In genomic region chr16:84369105-84369504, GRCh38 we compare ENCODE assay signal across 18 cellular contexts. TPM values are rescaled to one million over a fixed set of nuclear protein-coding genes. Genes with fewer than 3 reads are reported as not detected.
DNase-seq lines count a peak whose midpoint lies in the region; ATAC-seq and TF ChIP-seq lines count a peak whose summit lies in the region.
"Had no signal": no experiment of that assay in that cellular context is flagged by ENCODE, and none has a peak within 500 bp of the region (broad histone marks: within the 10 kb centered on the region; RNA-seq: fewer than 3 reads in every experiment).

No MANE protein-coding gene starts in this region.

- H3K4me1 ChIP-seq in HUES64 (ENCODE audit: insufficient read depth, low read length) (peaks cover 14% of the 10 kb centered on the region), endodermal cell (ENCODE audit: control insufficient read depth, insufficient read depth, low read length) (no peaks in the 10 kb centered on the region), mucosa of descending colon (ENCODE audit: low read depth) (peaks cover 29% of the 10 kb centered on the region), transverse colon (peaks cover 0 to 27% (median 14%) of the 10 kb centered on the region in 4 donors), right cardiac atrium (ENCODE audit: control insufficient read depth, insufficient read depth, low read length) (no peaks in the 10 kb centered on the region)

- no peaks in the 10 kb centered on the region for H3K36me3 Mint-ChIP-seq in endodermal cell (ENCODE audit: low read depth)
- H3K36me3 Mint-ChIP-seq: activated CD8-positive, alpha-beta memory T cell treated with anti-CD3 and anti-CD28 coated beads, Interleukin-2, amount 10 ng/mL, durations not matched to agents 7 days and 5 days had no signal

- in situ Hi-C loops in transverse colon (cut with MboI; ENCODE audit: low pct_ligation_motif_present in 1 of 4, low pct_unique_long_range_greater_than_20kb in 1 of 4, low sequenced_read_pairs in 3 of 4) = no loop called here

- no peak overlapping the region for H3K9ac ChIP-seq in HUES64 (ENCODE audit: low read depth, low read length)
- no peak overlapping the region for H3K9ac ChIP-seq in endodermal cell (ENCODE audit: extremely low read depth, low read length, poor library complexity, severe bottlenecking)

- H3K4me3 ChIP-seq in HUES64 (ENCODE audit: low read length) (peak overlapping the region; percentile 64; the same call in 1 of the 2 replicates), endodermal cell (ENCODE audit: low read length) (peak overlapping the region; percentile 78), mucosa of descending colon (peak overlapping the region; percentile 49), transverse colon (peak overlapping the region in 3 of 4 donors; percentile 54 to 79 (median 64)), right cardiac atrium (ENCODE audit: low read length) (no peak overlapping the region)
- H3K4me3 ChIP-seq: SK-N-MC had no signal

- peak; percentile 68 for DNase-seq in endodermal cell
- DNase-seq in mucosa of descending colon = no peak
- no peak for DNase-seq in transverse colon
- DNase-seq in kidney tubule cell (ENCODE audit: low spot score) = no peak
- DNase-seq in right cardiac atrium = no peak
- DNase-seq in NCI-H146 treated with DMSO at 0.1 percent for 48 hours (lab: John Stamatoyannopoulos, UW; ENCODE audit: unreplicated experiment) = no peak
- DNase-seq: activated CD4-positive, alpha-beta T cell treated with anti-CD3 and anti-CD28 coated beads for 1 hour; activated CD8-positive, alpha-beta memory T cell treated with anti-CD3 and anti-CD28 coated beads, Interleukin-2, amount 10 ng/mL, durations not matched to agents 7 days and 5 days; cerebellar nuclear complex; foreskin melanocyte; NCI-H2081 treated with DMSO at 0.1 percent for 48 hours; NCI-H526 treated with DMSO at 0.1 percent for 48 hours; stimulated activated CD4-positive, alpha-beta T cell treated with anti-CD3 and anti-CD28 coated beads, Interleukin-2, amount 100 ng/mL, for 24 hours; T-helper 9 cell had no signal

- 44% methylated on average over 7 of the region's 7 CpGs for WGBS in HUES64
- WGBS in endodermal cell (ENCODE audit: insufficient coverage in 1 of 2, insufficient read length in 1 of 2), 2 experiments = 52 to 59% methylated on average over 7 of the region's 7 CpGs
- WGBS in transverse colon (ENCODE audit: low coverage in 1 of 2), 2 donors = 17 to 36% methylated on average over 4 to 7 of the region's 7 CpGs
- 44% methylated on average over 7 of the region's 7 CpGs for WGBS in right cardiac atrium

- H3K4me3 Mint-ChIP-seq in endodermal cell = peak overlapping the region; percentile 67
- H3K4me3 Mint-ChIP-seq: activated CD8-positive, alpha-beta memory T cell treated with anti-CD3 and anti-CD28 coated beads, Interleukin-2, amount 10 ng/mL, durations not matched to agents 7 days and 5 days had no signal

- ATAC-seq in mucosa of descending colon (no peak), right cardiac atrium (no peak)
- ATAC-seq: activated CD8-positive, alpha-beta memory T cell treated with anti-CD3 and anti-CD28 coated beads, Interleukin-2, amount 10 ng/mL, durations not matched to agents 7 days and 5 days; sciatic nerve had no signal

- H3K27ac Mint-ChIP-seq in endodermal cell = no peak overlapping the region
- H3K27ac Mint-ChIP-seq: activated CD8-positive, alpha-beta memory T cell treated with anti-CD3 and anti-CD28 coated beads, Interleukin-2, amount 10 ng/mL, durations not matched to agents 7 days and 5 days had no signal

- H3K9me3 Mint-ChIP-seq in endodermal cell = no peaks in the 10 kb centered on the region

- no peak for TF ChIP-seq EP300 in transverse colon (IDR thresholded peaks at IDR 0.05; ENCODE audit: low read depth)

- H3K27me3 ChIP-seq in HUES64 (ENCODE audit: insufficient read depth, low read length) (peaks cover 38% of the 10 kb centered on the region), endodermal cell (ENCODE audit: control insufficient read depth, insufficient read depth, low read length, poor library complexity, severe bottlenecking) (peaks cover 66% of the 10 kb centered on the region), transverse colon (peaks cover 36% of the 10 kb centered on the region), right cardiac atrium (ENCODE audit: control insufficient read depth, insufficient read depth) (no peaks in the 10 kb centered on the region)

- TF ChIP-seq CTCF in endodermal cell (conservative IDR thresholded peaks at IDR 0.05) = no peak
- no peak for TF ChIP-seq CTCF in mucosa of descending colon (IDR thresholded peaks at IDR 0.05)
- TF ChIP-seq CTCF in transverse colon (IDR thresholded peaks at IDR 0.05) = no peak

- peaks cover 44% of the 10 kb centered on the region for H3K27me3 Mint-ChIP-seq in endodermal cell (ENCODE audit: insufficient read depth)

- H3K9me3 ChIP-seq in HUES64 (ENCODE audit: insufficient read depth, low read depth, low read length) (no peaks in the 10 kb centered on the region), endodermal cell (ENCODE audit: control insufficient read depth, low read length) (no peaks in the 10 kb centered on the region), mucosa of descending colon (no peaks in the 10 kb centered on the region), transverse colon (no peaks in the 10 kb centered on the region), right cardiac atrium (ENCODE audit: control insufficient read depth, low read length) (no peaks in the 10 kb centered on the region)

- intact Hi-C loops in mucosa of descending colon (cut with DNase I, micrococcal nuclease) = no loop called here
- intact Hi-C loops in transverse colon (cut with DNase I; ENCODE audit: low total_unique reads) = no loop called here
- intact Hi-C loops in right cardiac atrium (cut with DNase I) = no loop called here

- H3K36me3 ChIP-seq in HUES64 (ENCODE audit: insufficient read depth, low read length) = no peaks in the 10 kb centered on the region
- no peaks in the 10 kb centered on the region for H3K36me3 ChIP-seq in endodermal cell (ENCODE audit: control insufficient read depth, insufficient read depth, low read length)
- no peaks in the 10 kb centered on the region for H3K36me3 ChIP-seq in mucosa of descending colon (ENCODE audit: low read depth)
- no peaks in the 10 kb centered on the region for H3K36me3 ChIP-seq in transverse colon

- H3K27ac ChIP-seq in HUES64 (ENCODE audit: low read depth, low read length) = no peak overlapping the region
- H3K27ac ChIP-seq in endodermal cell (ENCODE audit: low read depth, low read length) = no peak overlapping the region
- peak overlapping the region; percentile 83 to 91 (median 90) for H3K27ac ChIP-seq in transverse colon
- H3K27ac ChIP-seq in right cardiac atrium (ENCODE audit: low read length) = no peak overlapping the region
- H3K27ac ChIP-seq: SK-N-MC had no signal

- H3K4me1 Mint-ChIP-seq in endodermal cell = peaks cover 5% of the 10 kb centered on the region

- TF ChIP-seq POLR2A in transverse colon (IDR thresholded peaks at IDR 0.05) = no peak

RNA-seq across cellular contexts. Expression of gene ATP2C2, which starts 0.8 kb away (rescaled TPM):
- polyA plus RNA-seq in HUES64 (2013, experiment 1 of 2) = 0.40 TPM
- 0.51 TPM for polyA plus RNA-seq in HUES64 (2013, experiment 2 of 2)
- total RNA-seq in endodermal cell (1 to 10 TPM; 2.0 to 2.6 TPM), mucosa of descending colon (100 to 1,000 TPM in 2 of 3 donors, 10 to 100 TPM in 1; 98.8 to 322 (median 159) TPM), transverse colon (1,000 to 10,000 TPM in 1 of 4 donors, 100 to 1,000 TPM in 3; 138 to 3,342 (median 155) TPM), right cardiac atrium (not detected)
- 0.71 TPM for polyA plus RNA-seq in endodermal cell (2013, experiment 1 of 2)
- 0.87 TPM for polyA plus RNA-seq in endodermal cell (2013, experiment 2 of 2)
- not detected for polyA plus RNA-seq in right cardiac atrium
- total RNA-seq: activated CD8-positive, alpha-beta memory T cell treated with anti-CD3 and anti-CD28 coated beads, Interleukin-2, amount 10 ng/mL, durations not matched to agents 7 days and 5 days; G401 had no signal

Comparison
In these comparisons a context has a peak if more than half of its experiments do, and no peak if none do; other contexts are left out.
1. H3K27ac ChIP-seq: peak in transverse colon (4 of 4); none in HUES64 (single experiment), endodermal cell (single experiment) and right cardiac atrium (single experiment).
2. RNA of gene ATP2C2, which starts 0.8 kb away (total RNA-seq): 138 to 3,342 TPM in transverse colon and 98.8 to 322 TPM in mucosa of descending colon; 2.0 to 2.6 TPM in endodermal cell and not detected in right cardiac atrium; every median in the first group is over 10 times any median in the second.